In the genomic region with DNA sequence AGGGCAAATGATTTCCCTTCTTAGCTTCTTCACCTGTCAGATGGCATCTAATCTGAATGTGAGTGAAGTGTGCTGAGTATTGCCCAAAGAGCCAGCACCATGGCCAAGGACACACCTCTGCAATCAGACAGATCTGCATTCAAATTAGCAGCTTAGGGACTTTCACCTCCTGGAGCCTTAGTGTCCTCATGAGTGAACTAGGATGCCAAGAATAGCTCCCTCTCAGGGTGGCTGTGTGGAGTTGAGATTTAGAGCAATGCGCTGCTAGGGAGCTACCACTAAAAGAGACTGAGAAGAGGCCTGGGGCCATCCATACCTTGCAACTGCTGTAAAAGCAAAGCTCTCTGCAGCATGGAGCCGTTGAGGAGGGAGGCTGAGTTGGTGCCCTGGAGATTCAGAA, we compare ENCODE assay signal across 9 cellular contexts. TPM values are rescaled to one million over a fixed set of nuclear protein-coding genes. Genes with fewer than 3 reads are reported as not detected.
DNase-seq lines count a peak whose midpoint lies in the region; ATAC-seq and TF ChIP-seq lines count a peak whose summit lies in the region.
"Had no signal": no experiment of that assay in that cellular context is flagged by ENCODE, and none has a peak within 500 bp of the region (broad histone marks: within the 10 kb centered on the region; RNA-seq: fewer than 3 reads in every experiment).

No MANE protein-coding gene starts in this region.

- CTCF ChIA-PET in activated CD4-positive, alpha-beta T cell treated with anti-CD3 and anti-CD28 coated beads for 36 hours (lab: Charles Lee) = interaction anchor here (0.6 to 1.5 kb wide), 6 partner anchors 11 to 604 kb away, joined by 3 to 7 read pairs (median 4); a partner anchor contains a TSS
- CTCF ChIA-PET in OCI-LY7 (lab: Charles Lee; ENCODE audit: unreplicated experiment) = interaction anchor here (0.5 kb wide), 1 partner anchor 53 kb away, joined by 3 read pairs; no protein-coding TSS in a partner anchor
- CTCF ChIA-PET in GM10248 (lab: Yijun Ruan, JAX) = interaction anchor here (0.7 to 3.3 kb wide), 10 partner anchors 10 to 173 kb away, joined by 3 to 23 read pairs (median 4); a partner anchor contains a TSS

- peak overlapping the region; percentile 17 for H3K27ac ChIP-seq in OCI-LY7 (ENCODE audit: low read depth, low read length, poor library complexity, severe bottlenecking)
- peak overlapping the region in 35 of 59 donors; percentile 16 to 96 (median 90) for H3K27ac ChIP-seq in dorsolateral prefrontal cortex

- H3K4me2 ChIP-seq in OCI-LY7 (ENCODE audit: low read length) = peak overlapping the region; percentile 74

- H3K27me3 ChIP-seq in dorsolateral prefrontal cortex = no peaks in the 10 kb centered on the region

- H2AFZ ChIP-seq in OCI-LY7 (ENCODE audit: low read length) = no peak overlapping the region

- in situ Hi-C loops in ACHN (cut with HindIII; ENCODE audit: low pct_ligation_motif_present, low pct_unique_long_range_greater_than_20kb, low sequenced_read_pairs) = no loop called here

- peaks cover 34% of the 10 kb centered on the region for H3K36me3 ChIP-seq in OCI-LY7 (ENCODE audit: insufficient read depth, low read length)

- peaks cover 21% of the 10 kb centered on the region for H3K4me1 ChIP-seq in OCI-LY7 (ENCODE audit: insufficient read depth, low read length, poor library complexity, severe bottlenecking)

- TF ChIP-seq CTCF in OCI-LY7 (conservative IDR thresholded peaks at IDR 0.05; ENCODE audit: low read length) (no peak), dorsolateral prefrontal cortex (IDR thresholded peaks at IDR 0.05 in 54 of 56, conservative IDR thresholded peaks at IDR 0.05 in 2 of 56; ENCODE audit: low read depth in 1 of 56, partially characterized antibody in 56 of 56) (no peak), GM10248 (IDR thresholded peaks at IDR 0.05; ENCODE audit: control extremely low read depth, extremely low read depth, low read depth, missing control alignments) (no peak)

- no peaks in the 10 kb centered on the region for H3K9me2 ChIP-seq in OCI-LY7 (ENCODE audit: insufficient read depth, low read length)

- POLR2A ChIA-PET in activated CD4-positive, alpha-beta T cell treated with anti-CD3 and anti-CD28 coated beads for 36 hours (lab: Charles Lee) = interaction anchor here (0.6 kb wide), 1 partner anchor 17 kb away, joined by 3 read pairs; no protein-coding TSS in a partner anchor
- POLR2A ChIA-PET in OCI-LY7 (lab: Charles Lee) (interaction anchor here (0.8 to 0.9 kb wide), 2 partner anchors 9 to 10 kb away, joined by 3 to 5 read pairs; no protein-coding TSS in a partner anchor), GM10248 (lab: Yijun Ruan, JAX) (interaction anchor here (0.6 to 0.9 kb wide), 2 partner anchors 123 to 363 kb away, joined by 4 read pairs; a partner anchor contains a TSS)

- H3K27ac Mint-ChIP-seq in activated CD4-positive, alpha-beta T cell treated with anti-CD3 and anti-CD28 coated beads for 36 hours = peak overlapping the region; percentile 5

- peak; percentile 13 for ATAC-seq in activated CD4-positive, alpha-beta T cell treated with anti-CD3 and anti-CD28 coated beads for 36 hours

- H3K4me1 Mint-ChIP-seq in activated CD4-positive, alpha-beta T cell treated with anti-CD3 and anti-CD28 coated beads for 36 hours = peaks cover 28% of the 10 kb centered on the region

- BruUV-seq in OCI-LY7 (replicated peaks; lab: Mats Ljungman, UMichigan) = no TSS peak

- H3K79me2 ChIP-seq in OCI-LY7 (ENCODE audit: insufficient read depth, low read depth, low read length) = no peaks in the 10 kb centered on the region

- intact Hi-C loops in activated CD4-positive, alpha-beta T cell treated with anti-CD3 and anti-CD28 coated beads for 36 hours (cut with DNase I, micrococcal nuclease) = loop anchor here (2.0 to 5.0 kb wide), 2 partner anchors 61 to 132 kb away; a partner anchor contains a TSS
- intact Hi-C loops in OCI-LY7 (cut with micrococcal nuclease; ENCODE audit: unreplicated experiment) = loop anchor here (5.0 kb wide), 1 partner anchor 63 kb away; a partner anchor contains a TSS
- intact Hi-C loops in dorsolateral prefrontal cortex (cut with DNase I) = loop anchor here in 1 of 2 donors (10.0 kb wide), 1 partner anchor 65 kb away; a partner anchor contains a TSS

- H4K20me1 ChIP-seq in OCI-LY7 (ENCODE audit: insufficient read depth, low read length) = no peaks in the 10 kb centered on the region

- H3K4me3 ChIP-seq in OCI-LY7 (ENCODE audit: low read depth, low read length, poor library complexity, severe bottlenecking) (peak overlapping the region; percentile 73), dorsolateral prefrontal cortex (peak overlapping the region in 54 of 59 donors; percentile 47 to 95 (median 81)), skeletal muscle cell (ENCODE audit: low read depth, low read length) (peak overlapping the region; percentile 83)

- peak overlapping the region; percentile 87 for H3K4me3 Mint-ChIP-seq in activated CD4-positive, alpha-beta T cell treated with anti-CD3 and anti-CD28 coated beads for 36 hours

- H3K36me3 Mint-ChIP-seq in activated CD4-positive, alpha-beta T cell treated with anti-CD3 and anti-CD28 coated beads for 36 hours (ENCODE audit: low read depth) = peaks cover 28% of the 10 kb centered on the region

- no peak for DNase-seq in activated CD4-positive, alpha-beta T cell treated with anti-CD3 and anti-CD28 coated beads for 36 hours
- no peak for DNase-seq in activated CD4-positive, alpha-beta T cell treated with anti-CD3 and anti-CD28 coated beads, Interleukin-2, amount 50 U/mL, for 48 hours
- DNase-seq in OCI-LY7 (ENCODE audit: low spot score) = peak; percentile 47
- DNase-seq in dorsolateral prefrontal cortex = no peak
- no peak for DNase-seq in skeletal muscle cell (ENCODE audit: low read depth)
- no peak for DNase-seq in GM10248 (ENCODE audit: extremely low spot score)
- no peak for DNase-seq in ACHN
- no peak for DNase-seq in DMS114 treated with DMSO at 0.1 percent for 48 hours (lab: John Stamatoyannopoulos, UW; ENCODE audit: unreplicated experiment)
- DNase-seq: NCI-H1092 had no signal

- no peaks in the 10 kb centered on the region for H3K9me3 Mint-ChIP-seq in activated CD4-positive, alpha-beta T cell treated with anti-CD3 and anti-CD28 coated beads for 36 hours (ENCODE audit: low read depth)

- H3K9me3 ChIP-seq in OCI-LY7 (ENCODE audit: low read length) = no peaks in the 10 kb centered on the region

- no peaks in the 10 kb centered on the region for H3K27me3 Mint-ChIP-seq in activated CD4-positive, alpha-beta T cell treated with anti-CD3 and anti-CD28 coated beads for 36 hours

RNA-seq across cellular contexts. Expression of a gene that starts 1.4 kb away (rescaled TPM):
- total RNA-seq in activated CD4-positive, alpha-beta T cell treated with anti-CD3 and anti-CD28 coated beads for 36 hours = 100 to 1,000 TPM in 1 of 2 experiments, 10 to 100 TPM in 1; 79.5 to 110 TPM
- total RNA-seq in OCI-LY7 (2014; rRNA removed; shearing (Covaris generic)) = 45.4 and 47.7 TPM in 2 replicates
- total RNA-seq in OCI-LY7 (2022) (121 and 142 TPM in 2 replicates), dorsolateral prefrontal cortex (100 to 1,000 TPM; 120 to 216 (median 165) TPM)

RNA-seq across cellular contexts. Expression of a gene that starts 13.2 kb away (rescaled TPM):
- under 1 TPM; 0.50 to 0.72 TPM for total RNA-seq in activated CD4-positive, alpha-beta T cell treated with anti-CD3 and anti-CD28 coated beads for 36 hours
- 0.08 and 0.35 TPM in 2 replicates for total RNA-seq in OCI-LY7 (2014; rRNA removed; shearing (Covaris generic))
- 0.98 and 1.8 TPM in 2 replicates for total RNA-seq in OCI-LY7 (2022)
- total RNA-seq in dorsolateral prefrontal cortex = 1,000 to 10,000 TPM in 1 of 120 experiments, 100 to 1,000 TPM in 119; 213 to 1,033 (median 740) TPM

RNA-seq across cellular contexts. Expression of a gene that starts 29.9 kb away (rescaled TPM):
- 10 to 100 TPM; 64.4 to 68.5 TPM for total RNA-seq in activated CD4-positive, alpha-beta T cell treated with anti-CD3 and anti-CD28 coated beads for 36 hours
- 82.0 and 104 TPM in 2 replicates for total RNA-seq in OCI-LY7 (2014; rRNA removed; shearing (Covaris generic))
- total RNA-seq in OCI-LY7 (2022) (66.9 and 67.5 TPM in 2 replicates), dorsolateral prefrontal cortex (100 to 1,000 TPM in 104 of 120 experiments, 10 to 100 TPM in 16; 56.9 to 208 (median 122) TPM)

RNA-seq across cellular contexts. Expression of a gene that starts 40.8 kb away (rescaled TPM):
- total RNA-seq in activated CD4-positive, alpha-beta T cell treated with anti-CD3 and anti-CD28 coated beads for 36 hours = not detected
- total RNA-seq in OCI-LY7 (2014; rRNA removed; shearing (Covaris generic)) = not detected in 2 replicates
- total RNA-seq in OCI-LY7 (2022) (not detected in 2 replicates), dorsolateral prefrontal cortex (10 to 100 TPM in 1 of 120 experiments, 1 to 10 TPM in 18, under 1 TPM in 4, not detected in 97; 0.59 to 10.1 (median 1.4) TPM)

Comparison
In these comparisons a context has a peak if more than half of its experiments do, and no peak if none do; other contexts are left out.
1. RNA of a gene that starts 13.2 kb away (total RNA-seq): 213 to 1,033 TPM in dorsolateral prefrontal cortex; 0.08 to 1.8 TPM in OCI-LY7 and 0.50 to 0.72 TPM in activated CD4-positive, alpha-beta T cell treated with anti-CD3 and anti-CD28 coated beads for 36 hours; every median in the first group is over 10 times any median in the second.
2. Peak in every context shown above with its lines, with median percentiles within 50 percentile points of each other: H3K4me3 ChIP-seq.